29 cellular contexts compared by ENCODE assay signal in the genomic region with DNA sequence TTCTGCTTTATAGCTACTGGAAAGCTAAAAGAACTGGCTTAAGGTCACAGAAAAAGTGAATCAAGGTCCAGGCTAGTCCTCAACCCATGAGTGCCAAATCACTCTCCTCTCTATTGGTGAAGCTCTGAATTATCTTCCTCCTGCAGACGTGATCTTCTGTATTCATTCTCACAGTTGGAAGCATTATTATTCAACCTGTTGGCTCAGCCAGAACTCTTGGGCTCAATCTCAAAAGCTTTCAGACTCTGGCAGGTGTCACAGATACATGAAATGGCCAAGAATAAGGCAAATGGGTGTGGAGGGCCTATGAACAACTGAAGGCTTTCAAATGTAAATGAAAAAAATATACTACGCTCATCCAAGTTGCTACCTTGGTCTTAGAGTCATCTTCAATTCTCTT.
DNase-seq lines count a peak whose midpoint lies in the region; ATAC-seq and TF ChIP-seq lines count a peak whose summit lies in the region.
"Had no signal": no experiment of that assay in that cellular context is flagged by ENCODE, and none has a peak within 500 bp of the region (broad histone marks: within the 10 kb centered on the region; RNA-seq: fewer than 3 reads in every experiment).

No MANE protein-coding gene starts in this region.

- H3K4me2 ChIP-seq in MM.1S (ENCODE audit: low read depth, low read length) (peak overlapping the region; percentile 46), hepatocyte (peak overlapping the region; percentile 3)

- H3K36me3 ChIP-seq in MM.1S (replicated peaks; ENCODE audit: insufficient read depth, low read length) (no peaks in the 10 kb centered on the region), hepatocyte (replicated peaks; ENCODE audit: insufficient read depth, low read depth) (no peaks in the 10 kb centered on the region), transverse colon (no peaks in the 10 kb centered on the region)
- H3K36me3 ChIP-seq: left ventricle myocardium inferior, right atrium auricular region, thoracic aorta had no signal

- intact Hi-C loops in transverse colon (cut with DNase I; ENCODE audit: low total_unique reads) = no loop called here

- H3F3A ChIP-seq in MM.1S (ENCODE audit: insufficient read depth, low read length) = peaks cover 25% of the 10 kb centered on the region

- H3K27me3 ChIP-seq in MM.1S (replicated peaks; ENCODE audit: insufficient read depth, low read length) = no peaks in the 10 kb centered on the region
- no peaks in the 10 kb centered on the region for H3K27me3 ChIP-seq in hepatocyte
- H3K27me3 ChIP-seq in transverse colon = no peaks in the 10 kb centered on the region
- H3K27me3 ChIP-seq: right atrium auricular region had no signal

- no peaks in the 10 kb centered on the region for H3K9me3 ChIP-seq in MM.1S (replicated peaks; ENCODE audit: insufficient read depth, low read length)
- H3K9me3 ChIP-seq in hepatocyte (ENCODE audit: low read depth) = no peaks in the 10 kb centered on the region
- no peaks in the 10 kb centered on the region for H3K9me3 ChIP-seq in transverse colon
- H3K9me3 ChIP-seq: left ventricle myocardium inferior, right atrium auricular region, thoracic aorta had no signal

- H3K27ac ChIP-seq in MM.1S (ENCODE audit: low read length) (peak overlapping the region; percentile 47; the same call in 1 of the 2 replicates), hepatocyte (peak overlapping the region; percentile 17), transverse colon (no peak overlapping the region)
- H3K27ac ChIP-seq: left ventricle myocardium inferior, right atrium auricular region, thoracic aorta had no signal

- no peak overlapping the region for H3K4me3 ChIP-seq in MM.1S (ENCODE audit: low read length)
- no peak overlapping the region for H3K4me3 ChIP-seq in hepatocyte
- no peak overlapping the region for H3K4me3 ChIP-seq in transverse colon
- H3K4me3 ChIP-seq: left ventricle myocardium inferior, right atrium auricular region, thoracic aorta had no signal

- ATAC-seq in GM19025 (IDR thresholded peaks at IDR 0.05; ENCODE audit: low read depth, unreplicated experiment) (peak; percentile 19), GM21529 (IDR thresholded peaks at IDR 0.05; ENCODE audit: unreplicated experiment) (peak; percentile 10)
- ATAC-seq: esophagus mucosa; Panc1; SK-N-SH treated with all-trans-retinoic acid at 6 μM for 48 hours; stimulated activated naive CD8-positive, alpha-beta T cell treated with anti-CD3 and anti-CD28 coated beads, Interleukin-15, amount 100 ng/mL, for 72 hours; T-helper 17 cell had no signal

- in situ Hi-C loops in transverse colon (cut with MboI; ENCODE audit: low pct_ligation_motif_present in 1 of 4, low pct_unique_long_range_greater_than_20kb in 1 of 4, low sequenced_read_pairs in 3 of 4) = no loop called here

- H2AFZ ChIP-seq in MM.1S (ENCODE audit: low read length) (no peak overlapping the region), hepatocyte (no peak overlapping the region)

- no peak for TF ChIP-seq CTCF in MM.1S (IDR thresholded peaks at IDR 0.05; ENCODE audit: low read length)
- TF ChIP-seq CTCF in hepatocyte (IDR thresholded peaks at IDR 0.05; ENCODE audit: poor library complexity) = no peak
- no peak for TF ChIP-seq CTCF in transverse colon (IDR thresholded peaks at IDR 0.05)

- no peak for TF ChIP-seq EP300 in transverse colon (IDR thresholded peaks at IDR 0.05; ENCODE audit: low read depth)

- H3K4me1 ChIP-seq in MM.1S (ENCODE audit: low read length) (peaks cover 64% of the 10 kb centered on the region), hepatocyte (ENCODE audit: insufficient read depth) (peaks cover 25% of the 10 kb centered on the region), transverse colon (peaks cover 0 to 4% (median 2%) of the 10 kb centered on the region in 4 donors)

- H3K9ac ChIP-seq in MM.1S (ENCODE audit: low read length) = no peak overlapping the region

- DNase-seq in MM.1S (no peak), hepatocyte (ENCODE audit: low spot score) (no peak), HPDE6-E6E7 (ENCODE audit: extremely low spot score) (no peak), transverse colon (no peak)
- DNase-seq in activated CD4-positive, alpha-beta T cell treated with anti-CD3 and anti-CD28 coated beads for 4 hours = no peak
- DNase-seq: activated CD4-positive, alpha-beta memory T cell treated with anti-CD3 and anti-CD28 coated beads, Interleukin-2, amount 10 ng/mL, durations not matched to agents 7 days and 5 days; activated CD4-positive, CD25-positive, alpha-beta regulatory T cell treated with anti-CD3 and anti-CD28 coated beads, Interleukin-2, amount 50 U/mL, for 72 hours; activated CD8-positive, alpha-beta memory T cell treated with anti-CD3 and anti-CD28 coated beads, Interleukin-2, amount 50 U/mL, for 4 hours; activated naive CD4-positive, alpha-beta T cell treated with anti-CD3 and anti-CD28 coated beads for 36 hours; CD4-positive, alpha-beta memory T cell; GOT3; HFFc6; Karpas-422; left ventricle myocardium inferior; mesendoderm; MV-4-11; NCI-H1694 treated with DMSO at 0.1 percent for 48 hours; NCI-H2171; Right ventricle myocardium superior; stimulated activated CD8-positive, alpha-beta memory T cell treated with anti-CD3 and anti-CD28 coated beads, Interleukin-4, amount 100 ng/mL, for 48 hours; stimulated activated naive CD8-positive, alpha-beta T cell treated with anti-CD3 and anti-CD28 coated beads, Interleukin-15, amount 100 ng/mL, for 72 hours; T-helper 17 cell had no signal

- no peak for TF ChIP-seq POLR2A in transverse colon (IDR thresholded peaks at IDR 0.05)

- no peaks in the 10 kb centered on the region for H4K20me1 ChIP-seq in MM.1S (ENCODE audit: insufficient read depth, low read length)
- no peaks in the 10 kb centered on the region for H4K20me1 ChIP-seq in hepatocyte (ENCODE audit: insufficient read depth, poor library complexity, severe bottlenecking)

- WGBS in hepatocyte (ENCODE audit: low lambda C conversion rate, missing lambda C conversion rate) = 85% methylated on average over 2 of the region's 2 CpGs
- WGBS in transverse colon (ENCODE audit: low coverage in 1 of 2), 2 donors = 76 to 85% methylated on average over 2 of the region's 2 CpGs

- H3K79me2 ChIP-seq in MM.1S (ENCODE audit: low read length) (no peaks in the 10 kb centered on the region), hepatocyte (no peaks in the 10 kb centered on the region)

- H3K9me2 ChIP-seq in MM.1S (replicated peaks; ENCODE audit: insufficient read depth, low read length) (no peaks in the 10 kb centered on the region), hepatocyte (replicated peaks; ENCODE audit: insufficient read depth) (no peaks in the 10 kb centered on the region)

Comparison
In these comparisons a context has a peak if more than half of its experiments do, and no peak if none do; other contexts are left out.
1. H3K27ac ChIP-seq: peak in MM.1S (single experiment) and hepatocyte (single experiment); none in transverse colon (0 of 4).